In genomic region chr6:135722679-135723078, GRCh38 we compare ENCODE assay signal across 11 cellular contexts.
DNase-seq lines count a peak whose midpoint lies in the region; ATAC-seq and TF ChIP-seq lines count a peak whose summit lies in the region.
"Had no signal": no experiment of that assay in that cellular context is flagged by ENCODE, and none has a peak within 500 bp of the region (broad histone marks: within the 10 kb centered on the region; RNA-seq: fewer than 3 reads in every experiment).

No MANE protein-coding gene starts in this region.

- no peaks in the 10 kb centered on the region for H3K27me3 ChIP-seq in effector memory CD4-positive, alpha-beta T cell (replicated peaks; ENCODE audit: control insufficient read depth, insufficient read depth, low read length, poor library complexity, severe bottlenecking)

- H3K9me3 Mint-ChIP-seq in activated CD4-positive, alpha-beta T cell treated with anti-CD3 and anti-CD28 coated beads for 36 hours (ENCODE audit: low read depth): peaks cover 18% of the 10 kb centered on the region
- H3K9me3 Mint-ChIP-seq in stimulated activated memory B cell treated with anti-CD40 and anti-IgM and Interleukin-4, amounts not matched to agents 10 μg/mL and 1 μg/mL and 100 μg/mL, for 72 hours: peaks cover 15% of the 10 kb centered on the region

- no peak overlapping the region for H3K4me3 Mint-ChIP-seq in activated CD4-positive, alpha-beta T cell treated with anti-CD3 and anti-CD28 coated beads for 36 hours
- H3K4me3 Mint-ChIP-seq in stimulated activated memory B cell treated with anti-CD40 and anti-IgM and Interleukin-4, amounts not matched to agents 10 μg/mL and 1 μg/mL and 100 μg/mL, for 72 hours: no peak overlapping the region
- H3K4me3 Mint-ChIP-seq: B cell had no signal

- peaks cover 9% of the 10 kb centered on the region for H3K4me1 Mint-ChIP-seq in activated CD4-positive, alpha-beta T cell treated with anti-CD3 and anti-CD28 coated beads for 36 hours
- no peaks in the 10 kb centered on the region for H3K4me1 Mint-ChIP-seq in stimulated activated memory B cell treated with anti-CD40 and anti-IgM and Interleukin-4, amounts not matched to agents 10 μg/mL and 1 μg/mL and 100 μg/mL, for 72 hours
- H3K4me1 Mint-ChIP-seq: B cell had no signal

- no peak overlapping the region for H3K4me3 ChIP-seq in epithelial cell of esophagus (ENCODE audit: low read length)
- no peak overlapping the region for H3K4me3 ChIP-seq in effector memory CD4-positive, alpha-beta T cell (ENCODE audit: insufficient read depth, low read depth, low read length, poor library complexity, severe bottlenecking)

- POLR2A ChIA-PET in activated CD4-positive, alpha-beta T cell treated with anti-CD3 and anti-CD28 coated beads for 36 hours (lab: Charles Lee): no interaction called here

- H3K9me3 ChIP-seq in effector memory CD4-positive, alpha-beta T cell (ENCODE audit: control insufficient read depth, low read length): no peaks in the 10 kb centered on the region

- peaks cover 5% of the 10 kb centered on the region for H3K36me3 Mint-ChIP-seq in activated CD4-positive, alpha-beta T cell treated with anti-CD3 and anti-CD28 coated beads for 36 hours (ENCODE audit: low read depth)
- peaks cover 5% of the 10 kb centered on the region for H3K36me3 Mint-ChIP-seq in stimulated activated memory B cell treated with anti-CD40 and anti-IgM and Interleukin-4, amounts not matched to agents 10 μg/mL and 1 μg/mL and 100 μg/mL, for 72 hours

- DNase-seq in activated CD4-positive, alpha-beta T cell treated with anti-CD3 and anti-CD28 coated beads for 36 hours: peak; percentile 20
- no peak for DNase-seq in activated CD4-positive, alpha-beta T cell treated with anti-CD3 and anti-CD28 coated beads, Interleukin-2, amount 50 U/mL, for 1 hour
- peak; percentile 82 for DNase-seq in HS-5 (ENCODE audit: low read depth)
- DNase-seq in epithelial cell of esophagus (ENCODE audit: low read depth): peak; percentile 67
- DNase-seq in stimulated activated naive CD4-positive, alpha-beta T cell treated with Interleukin-2 at 50 U/mL for 16 hours (lab: John Stamatoyannopoulos, UW): no peak
- no peak for DNase-seq in effector memory CD4-positive, alpha-beta T cell
- DNase-seq: islet precursor cell, WERI-Rb-1 had no signal

- H3K27ac ChIP-seq in effector memory CD4-positive, alpha-beta T cell (ENCODE audit: insufficient read depth, low read length, poor library complexity, severe bottlenecking): no peak overlapping the region
- H3K27ac ChIP-seq: WERI-Rb-1 had no signal

- no peaks in the 10 kb centered on the region for H3K36me3 ChIP-seq in effector memory CD4-positive, alpha-beta T cell (ENCODE audit: control insufficient read depth, insufficient read depth, low read length)
- H3K36me3 ChIP-seq: WERI-Rb-1 had no signal

- no peaks in the 10 kb centered on the region for H3K4me1 ChIP-seq in effector memory CD4-positive, alpha-beta T cell (ENCODE audit: control insufficient read depth, insufficient read depth, low read length, poor library complexity, severe bottlenecking)

- H3K27me3 Mint-ChIP-seq in activated CD4-positive, alpha-beta T cell treated with anti-CD3 and anti-CD28 coated beads for 36 hours: no peaks in the 10 kb centered on the region
- no peaks in the 10 kb centered on the region for H3K27me3 Mint-ChIP-seq in stimulated activated memory B cell treated with anti-CD40 and anti-IgM and Interleukin-4, amounts not matched to agents 10 μg/mL and 1 μg/mL and 100 μg/mL, for 72 hours
- H3K27me3 Mint-ChIP-seq: B cell had no signal

- intact Hi-C loops in activated CD4-positive, alpha-beta T cell treated with anti-CD3 and anti-CD28 coated beads for 36 hours (cut with DNase I, micrococcal nuclease): no loop called here

- ATAC-seq in activated CD4-positive, alpha-beta T cell treated with anti-CD3 and anti-CD28 coated beads for 36 hours: peak; percentile 83
- peak; percentile 34 for ATAC-seq in stimulated activated memory B cell treated with anti-CD40 and anti-IgM and Interleukin-4, amounts not matched to agents 10 μg/mL and 1 μg/mL and 100 μg/mL, for 72 hours
- ATAC-seq in GM21360 (IDR thresholded peaks at IDR 0.05; ENCODE audit: unreplicated experiment): no peak

- CTCF ChIA-PET in activated CD4-positive, alpha-beta T cell treated with anti-CD3 and anti-CD28 coated beads for 36 hours (lab: Charles Lee): interaction anchor here (1.0 kb wide), 1 partner anchor 186 kb away, joined by 3 read pairs; no protein-coding TSS in a partner anchor

- TF ChIP-seq CTCF in epithelial cell of esophagus (IDR thresholded peaks at IDR 0.05; ENCODE audit: insufficient read depth, low read depth, low read length, missing control alignments): no peak

- no peak overlapping the region for H3K27ac Mint-ChIP-seq in activated CD4-positive, alpha-beta T cell treated with anti-CD3 and anti-CD28 coated beads for 36 hours
- no peak overlapping the region for H3K27ac Mint-ChIP-seq in stimulated activated memory B cell treated with anti-CD40 and anti-IgM and Interleukin-4, amounts not matched to agents 10 μg/mL and 1 μg/mL and 100 μg/mL, for 72 hours
- H3K27ac Mint-ChIP-seq: B cell had no signal

Comparison
In these comparisons a context has a peak if more than half of its experiments do, and no peak if none do; other contexts are left out.
1. DNase-seq: peak in activated CD4-positive, alpha-beta T cell treated with anti-CD3 and anti-CD28 coated beads for 36 hours (single experiment), HS-5 (single experiment) and epithelial cell of esophagus (single experiment); none in activated CD4-positive, alpha-beta T cell treated with anti-CD3 and anti-CD28 coated beads, Interleukin-2, amount 50 U/mL, for 1 hour (single experiment), stimulated activated naive CD4-positive, alpha-beta T cell treated with Interleukin-2 at 50 U/mL for 16 hours (single experiment) and effector memory CD4-positive, alpha-beta T cell (0 of 3).